12 cellular contexts compared by ENCODE assay signal in the genomic region with DNA sequence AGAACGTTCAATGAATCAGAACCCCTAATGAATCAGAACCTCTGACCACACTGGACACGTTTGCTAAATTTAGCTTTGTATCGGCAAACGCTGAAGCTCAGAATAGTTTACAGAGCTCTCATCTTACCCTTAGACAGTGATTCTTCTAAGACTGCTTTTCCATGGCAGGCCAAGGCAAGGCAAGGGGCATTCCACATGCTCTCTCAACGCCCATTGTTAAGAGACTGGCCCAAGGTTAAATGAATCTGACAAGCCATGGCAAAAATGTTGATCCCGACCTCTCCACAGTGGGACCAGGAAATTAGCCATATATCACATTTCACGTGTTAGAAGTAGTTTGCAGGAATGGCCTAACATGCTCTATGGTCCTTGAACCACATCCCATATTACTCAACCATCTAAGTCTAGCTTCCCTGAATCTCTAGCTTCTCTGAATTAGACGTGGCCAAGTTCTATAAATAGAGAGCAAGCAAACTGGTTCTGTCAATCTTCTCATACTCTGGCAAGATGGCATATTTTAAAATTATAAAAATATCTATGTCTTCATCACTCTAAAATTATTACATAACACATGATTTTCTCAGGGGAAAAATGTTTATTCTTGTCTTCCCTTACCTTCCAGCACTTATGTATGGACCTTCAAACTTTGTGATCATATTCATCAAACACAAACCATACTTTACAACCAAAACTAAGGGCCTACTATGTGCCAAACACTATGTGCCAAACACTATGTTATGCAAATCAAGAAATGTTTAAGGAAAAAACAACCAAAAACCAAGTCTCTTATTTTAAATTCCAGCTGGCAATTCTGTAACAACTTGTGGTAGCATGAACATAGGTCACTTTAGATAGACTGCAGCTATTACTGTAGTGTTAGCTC. TPM values are rescaled to one million over a fixed set of nuclear protein-coding genes. Genes with fewer than 3 reads are reported as not detected.
DNase-seq lines count a peak whose midpoint lies in the region; ATAC-seq and TF ChIP-seq lines count a peak whose summit lies in the region.
"Had no signal": no experiment of that assay in that cellular context is flagged by ENCODE, and none has a peak within 500 bp of the region (broad histone marks: within the 10 kb centered on the region; RNA-seq: fewer than 3 reads in every experiment).

No MANE protein-coding gene starts in this region.

- H3K27ac ChIP-seq in heart right ventricle = peak overlapping the region in 3 of 10 donors; percentile 8 to 24 (median 22)
- no peak overlapping the region for H3K27ac ChIP-seq in right cardiac atrium (ENCODE audit: low read length)
- H3K27ac ChIP-seq in ascending aorta = peak overlapping the region; percentile 57 to 76
- H3K27ac ChIP-seq in left lung = no peak overlapping the region
- H3K27ac ChIP-seq: vagina had no signal

- intact Hi-C loops in heart right ventricle (cut with DNase I) (no loop called here), right cardiac atrium (cut with DNase I) (loop anchor here in 1 of 4 donors (10.0 kb wide), 1 partner anchor 125 kb away; no protein-coding TSS in a partner anchor), ascending aorta (cut with DNase I) (loop anchor here (2.0 to 10.0 kb wide), 2 partner anchors 55 to 495 kb away; partner anchors contain the start of genes AAGAB, IQCH and SMAD6), left lung (cut with DNase I) (no loop called here)

- H3K9me3 ChIP-seq in heart right ventricle (no peaks in the 10 kb centered on the region), right cardiac atrium (ENCODE audit: control insufficient read depth, low read length) (no peaks in the 10 kb centered on the region), ascending aorta (no peaks in the 10 kb centered on the region), left lung (no peaks in the 10 kb centered on the region)
- H3K9me3 ChIP-seq: vagina had no signal

- DNase-seq in heart right ventricle (no peak), right cardiac atrium (no peak), ascending aorta (ENCODE audit: low spot score in 2 of 2) (no peak), left lung (no peak), anterior cingulate cortex (lab: John Stamatoyannopoulos, UW) (no peak), pons (ENCODE audit: low spot score) (no peak), hypothalamus (lab: John Stamatoyannopoulos, UW) (no peak)
- DNase-seq: activated CD8-positive, alpha-beta memory T cell treated with anti-CD3 and anti-CD28 coated beads, Interleukin-2, amount 10 ng/mL, durations not matched to agents 7 days and 5 days; DND-41; NCI-H1105 had no signal

- no peak overlapping the region for H3K4me3 ChIP-seq in heart right ventricle
- no peak overlapping the region for H3K4me3 ChIP-seq in right cardiac atrium (ENCODE audit: low read length)
- H3K4me3 ChIP-seq in ascending aorta = no peak overlapping the region
- H3K4me3 ChIP-seq in left lung = no peak overlapping the region
- H3K4me3 ChIP-seq: vagina had no signal

- H3K27me3 ChIP-seq in heart right ventricle (no peaks in the 10 kb centered on the region), right cardiac atrium (ENCODE audit: control insufficient read depth, insufficient read depth) (no peaks in the 10 kb centered on the region), ascending aorta (no peaks in the 10 kb centered on the region), left lung (no peaks in the 10 kb centered on the region)
- H3K27me3 ChIP-seq: vagina had no signal

- H3K4me1 ChIP-seq in heart right ventricle = peaks cover 5 to 63% (median 27%) of the 10 kb centered on the region in 9 donors
- H3K4me1 ChIP-seq in right cardiac atrium (ENCODE audit: control insufficient read depth, insufficient read depth, low read length) = peaks cover 7% of the 10 kb centered on the region
- H3K4me1 ChIP-seq in ascending aorta = peaks cover 3 to 35% of the 10 kb centered on the region in 2 donors
- H3K4me1 ChIP-seq in left lung = no peaks in the 10 kb centered on the region

- TF ChIP-seq CTCF in heart right ventricle (IDR thresholded peaks at IDR 0.05) (no peak), ascending aorta (IDR thresholded peaks at IDR 0.05) (no peak), left lung (IDR thresholded peaks at IDR 0.05) (no peak)

- WGBS in heart right ventricle, 2 donors = 67 to 69% methylated on average over 8 of the region's 8 CpGs
- 61% methylated on average over 8 of the region's 8 CpGs for WGBS in right cardiac atrium

- peak in 5 of 8 donors; percentile 29 to 70 (median 34) for ATAC-seq in heart right ventricle
- no peak for ATAC-seq in right cardiac atrium
- peak; percentile 39 for ATAC-seq in left lung
- no peak for ATAC-seq in HG02610 (IDR thresholded peaks at IDR 0.05; ENCODE audit: unreplicated experiment)
- ATAC-seq: activated CD8-positive, alpha-beta memory T cell treated with anti-CD3 and anti-CD28 coated beads, Interleukin-2, amount 10 ng/mL, durations not matched to agents 7 days and 5 days had no signal

- H3K36me3 ChIP-seq in heart right ventricle (peaks cover 0 to 49% (median 0%) of the 10 kb centered on the region in 9 donors), ascending aorta (peaks cover 0 to 5% of the 10 kb centered on the region in 2 donors), left lung (peaks cover 0 to 41% of the 10 kb centered on the region in 2 donors)

RNA-seq across cellular contexts. Expression of gene AAGAB, which starts 54.3 kb away (rescaled TPM):
- total RNA-seq in heart right ventricle = 10 to 100 TPM; 17.4 to 33.4 (median 24.3) TPM
- polyA plus RNA-seq in heart right ventricle = 10 to 100 TPM in 1 of 2 donors, 1 to 10 TPM in 1; 4.3 to 26.4 TPM
- 10 to 100 TPM; 20.7 to 34.1 (median 21.3) TPM for total RNA-seq in right cardiac atrium
- polyA plus RNA-seq in right cardiac atrium = 9.3 TPM
- total RNA-seq in ascending aorta = 27.8 TPM
- total RNA-seq in left lung = 10 to 100 TPM; 35.5 to 42.4 TPM

RNA-seq across cellular contexts. Expression of gene IQCH, which starts 54.5 kb away (rescaled TPM):
- total RNA-seq in heart right ventricle (1 to 10 TPM in 8 of 10 donors, under 1 TPM in 2; 0.51 to 2.6 (median 1.3) TPM), right cardiac atrium (1 to 10 TPM in 3 of 4 donors, under 1 TPM in 1; 0.82 to 2.1 (median 1.5) TPM), ascending aorta (not detected), left lung (1 to 10 TPM; 1.6 to 3.2 TPM)
- polyA plus RNA-seq in heart right ventricle (under 1 TPM; 0.29 to 0.83 TPM), right cardiac atrium (0.34 TPM)

Comparison
In these comparisons a context has a peak if more than half of its experiments do, and no peak if none do; other contexts are left out.
1. ATAC-seq: peak in heart right ventricle (5 of 8) and left lung (single experiment); none in right cardiac atrium (0 of 2) and HG02610 (single experiment).
2. H3K27ac ChIP-seq: peak in ascending aorta (2 of 2); none in right cardiac atrium (single experiment) and left lung (0 of 2).